Comparison of ENCODE assay signal across 8 cellular contexts in the genomic region with DNA sequence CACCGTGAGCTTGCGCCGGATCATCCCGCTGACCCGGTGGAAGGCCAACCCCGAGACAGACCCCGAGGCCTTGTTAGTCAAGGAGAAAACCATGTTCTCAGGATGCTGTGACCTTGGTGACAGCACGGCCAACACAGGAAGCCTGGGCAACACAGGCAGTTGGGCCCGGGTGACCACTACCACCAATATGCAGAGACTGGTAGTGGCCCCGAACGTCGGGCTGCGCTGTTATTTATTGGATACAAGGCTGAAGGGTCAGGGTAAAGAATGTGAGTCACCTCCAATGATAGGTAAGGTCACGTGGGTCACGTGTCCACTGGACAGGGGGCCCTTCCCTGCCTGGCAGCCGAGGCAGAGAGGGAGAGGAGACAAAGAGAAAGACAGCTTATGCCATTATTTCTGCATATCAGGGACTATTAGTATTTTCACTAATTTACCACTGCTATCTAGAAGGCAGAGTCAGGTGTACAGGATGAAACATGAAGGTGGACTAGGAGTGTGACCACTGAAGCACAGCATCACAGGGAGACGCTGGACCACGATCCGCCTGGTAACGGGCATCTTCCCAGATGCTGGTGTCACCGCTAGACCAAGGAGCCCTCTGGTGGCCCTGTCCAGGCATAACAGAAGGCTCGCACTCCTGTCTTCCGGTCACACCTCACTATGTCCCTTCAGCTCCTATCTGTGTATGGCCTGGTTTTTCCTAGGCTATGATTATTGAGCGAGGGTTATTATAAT. TPM values are rescaled to one million over a fixed set of nuclear protein-coding genes. Genes with fewer than 3 reads are reported as not detected.
DNase-seq lines count a peak whose midpoint lies in the region; ATAC-seq, FAIRE-seq and TF ChIP-seq lines count a peak whose summit lies in the region.
"Not testable (repeated sequence)": the region's sequence is repeated elsewhere in the genome, so short reads cannot be mapped to it uniquely, and the experiment has no call there.

No MANE protein-coding gene starts in this region.

- not testable (repeated sequence) for H2AFZ ChIP-seq in GM23248; K562 (ENCODE audit: low read depth, low read length); mesenchymal stem cell (ENCODE audit: low read depth, low read length); smooth muscle cell (ENCODE audit: low read depth)

- not testable (repeated sequence) for TF ChIP-seq POLR2A in K562 (conservative IDR thresholded peaks at IDR 0.05); gastroesophageal sphincter (IDR thresholded peaks at IDR 0.05)

- H2AK5ac ChIP-seq in mesenchymal stem cell (ENCODE audit: low read length, severe bottlenecking), result not testable (repeated sequence)

- POLR2A ChIA-PET in K562 (lab: Yijun Ruan, JAX), result not testable (repeated sequence)

- H2BK120ac ChIP-seq in mesenchymal stem cell (ENCODE audit: low read depth, low read length), result not testable (repeated sequence)

- H3K9me1 ChIP-seq in K562 (ENCODE audit: control insufficient read depth, insufficient read depth, low read length), result not testable (repeated sequence)

- TF ChIP-seq CTCF in BE2C (IDR thresholded peaks at IDR 0.05; ENCODE audit: low read depth, low read length) (peak; percentile 66), K562 (IDR thresholded peaks at IDR 0.05 in 2 of 3, conservative IDR thresholded peaks at IDR 0.05 in 1 of 3; ENCODE audit: insufficient read depth in 2 of 3, low read depth in 1 of 3, low read length in 3 of 3) (peak; percentile 60 to 70 (median 64)), gastroesophageal sphincter (IDR thresholded peaks at IDR 0.05) (peak in 3 of 4 experiments; percentile 68 to 74 (median 73)), smooth muscle cell (IDR thresholded peaks at IDR 0.05; ENCODE audit: borderline replicate concordance, insufficient read depth, poor library complexity, severe bottlenecking) (peak; percentile 52)

- peak; percentile 75 for ATAC-seq in K562
- ATAC-seq in gastroesophageal sphincter, result not testable (repeated sequence)

- not testable (repeated sequence) for H3K27ac ChIP-seq in GM23248; K562 (ENCODE audit: extremely low read depth, low read depth, low read length); gastroesophageal sphincter; mesenchymal stem cell (ENCODE audit: low read length, poor library complexity, severe bottlenecking); smooth muscle cell (ENCODE audit: low read depth)

- H3K9me3 ChIP-seq in BE2C; GM23248 (ENCODE audit: low read depth); K562 (replicated peaks; ENCODE audit: control insufficient read depth, insufficient read depth, low read depth, low read length); gastroesophageal sphincter; mesenchymal stem cell (ENCODE audit: control insufficient read depth, low read length); smooth muscle cell (replicated peaks; ENCODE audit: low read depth): not testable (repeated sequence)

- not testable (repeated sequence) for H3K4me2 ChIP-seq in GM23248 (ENCODE audit: unreplicated experiment); K562 (ENCODE audit: insufficient read depth, low read length); mesenchymal stem cell (ENCODE audit: low read length, poor library complexity, severe bottlenecking); smooth muscle cell

- not testable (repeated sequence) for H3K9ac ChIP-seq in GM23248; K562 (ENCODE audit: insufficient read depth in 1 of 2, low read depth in 2 of 2, low read length in 2 of 2); mesenchymal stem cell (ENCODE audit: low read length); smooth muscle cell (ENCODE audit: low read depth)

- DNase-seq in BE2C (peak; percentile 70), GM23248 (peak; percentile 55), NCI-H2227 (lab: John Stamatoyannopoulos, UW; ENCODE audit: unreplicated experiment) (peak; percentile 54), SW480 (ENCODE audit: low spot score) (peak; percentile 32), K562 (ENCODE audit: extremely low read depth in 1 of 4, low spot score in 3 of 4) (peak in 1 of 4 experiments; percentile 67), mesenchymal stem cell (peak; percentile 45)
- DNase-seq in smooth muscle cell (lab: John Stamatoyannopoulos, UW; ENCODE audit: unreplicated experiment), result not testable (repeated sequence)

- not testable (repeated sequence) for TF ChIP-seq EP300 in K562 (IDR thresholded peaks at IDR 0.05; ENCODE audit: low read length); gastroesophageal sphincter (IDR thresholded peaks at IDR 0.05)

- not testable (repeated sequence) for H3K18ac ChIP-seq in mesenchymal stem cell (ENCODE audit: low read depth in 1 of 2, low read length in 2 of 2)

- not testable (repeated sequence) for H3K14ac ChIP-seq in mesenchymal stem cell (ENCODE audit: low read length in 2 of 2)

- WGBS in GM23248 (ENCODE audit: low coverage in 1 of 2, low lambda C conversion rate in 2 of 2, missing lambda C conversion rate in 2 of 2), 2 experiments, result 41 to 42% methylated on average over 17 to 18 of the region's 24 CpGs
- WGBS in K562 (ENCODE audit: insufficient coverage, low coverage, missing lambda C conversion rate), result 24% methylated on average over 15 of the region's 24 CpGs
- 8 to 16% methylated on average over 2 to 10 of the region's 24 CpGs for WGBS in gastroesophageal sphincter (ENCODE audit: low coverage in 1 of 2), 2 donors
- 55% methylated on average over 4 of the region's 24 CpGs for WGBS in mesenchymal stem cell
- WGBS in smooth muscle cell (ENCODE audit: low lambda C conversion rate), result 50% methylated on average over 19 of the region's 24 CpGs

- not testable (repeated sequence) for H2BK12ac ChIP-seq in mesenchymal stem cell (ENCODE audit: low read length in 2 of 2)

- not testable (repeated sequence) for H4K91ac ChIP-seq in mesenchymal stem cell (ENCODE audit: low read length)

- H3K4ac ChIP-seq in mesenchymal stem cell (ENCODE audit: low read depth in 1 of 2, low read length in 2 of 2), result not testable (repeated sequence)

- intact Hi-C loops in K562 (cut with micrococcal nuclease), result not testable (repeated sequence)

- H3K4me1 ChIP-seq in BE2C; GM23248 (ENCODE audit: insufficient read depth); K562 (replicated peaks in 1 of 2; ENCODE audit: control insufficient read depth in 2 of 2, insufficient read depth in 2 of 2, low read length in 2 of 2); gastroesophageal sphincter; mesenchymal stem cell (ENCODE audit: control insufficient read depth, insufficient read depth, low read depth, low read length); smooth muscle cell (ENCODE audit: low read depth): not testable (repeated sequence)

- not testable (repeated sequence) for H2BK5ac ChIP-seq in mesenchymal stem cell (ENCODE audit: low read depth, low read length, poor library complexity, severe bottlenecking)

- not testable (repeated sequence) for H3K36me3 ChIP-seq in BE2C; GM23248 (ENCODE audit: low read depth); K562 (ENCODE audit: control insufficient read depth, insufficient read depth, low read length); gastroesophageal sphincter; mesenchymal stem cell (ENCODE audit: control insufficient read depth in 1 of 2, insufficient read depth in 2 of 2, low read depth in 1 of 2, low read length in 2 of 2); smooth muscle cell (ENCODE audit: low read depth)

- H3F3A ChIP-seq in GM23248 (ENCODE audit: insufficient read depth); smooth muscle cell (ENCODE audit: low read depth): not testable (repeated sequence)

- TF ChIP-seq RAD21 in K562 (CRISPR knock-in tag; conservative IDR thresholded peaks at IDR 0.05 in 1 of 2, IDR thresholded peaks at IDR 0.05 in 1 of 2), result peak; percentile 71 to 90

- not testable (repeated sequence) for H3K23ac ChIP-seq in mesenchymal stem cell (ENCODE audit: low read length in 2 of 2)

- not testable (repeated sequence) for H3K27me3 ChIP-seq in BE2C; GM23248 (replicated peaks; ENCODE audit: insufficient read depth); K562 (ENCODE audit: control insufficient read depth in 2 of 2, insufficient read depth in 2 of 2, low read length in 2 of 2); gastroesophageal sphincter; mesenchymal stem cell (ENCODE audit: control insufficient read depth in 1 of 2, insufficient read depth in 1 of 2, low read length in 2 of 2); smooth muscle cell (ENCODE audit: low read depth)

- peak; percentile 78 for FAIRE-seq in K562 (lab: Jason Lieb, UNC)

- H3K79me1 ChIP-seq in mesenchymal stem cell (replicated peaks; ENCODE audit: low read length, poor library complexity, severe bottlenecking), result not testable (repeated sequence)

- H3K9me2 ChIP-seq in GM23248 (ENCODE audit: insufficient read depth), result not testable (repeated sequence)

- not testable (repeated sequence) for H3K79me2 ChIP-seq in GM23248 (ENCODE audit: insufficient read depth); K562 (ENCODE audit: control insufficient read depth, insufficient read depth, low read length); smooth muscle cell (ENCODE audit: low read depth)

- CTCF ChIA-PET in K562 (lab: Yijun Ruan, JAX; ENCODE audit: low intra/inter-chr PET ratio), result interaction anchor here (0.6 to 1.4 kb wide), 3 partner anchors 293 to 338 kb away, joined by 4 to 5 read pairs (median 4); no protein-coding TSS in a partner anchor

- H4K20me1 ChIP-seq in GM23248 (ENCODE audit: insufficient read depth); K562 (replicated peaks; ENCODE audit: control insufficient read depth, insufficient read depth, low read length); smooth muscle cell (ENCODE audit: low read depth): not testable (repeated sequence)

- not testable (repeated sequence) for H3K4me3 ChIP-seq in BE2C (ENCODE audit: low read depth, low read length); GM23248; K562; gastroesophageal sphincter; mesenchymal stem cell (ENCODE audit: insufficient read depth in 1 of 2, low read depth in 1 of 2, low read length in 2 of 2); smooth muscle cell

- not testable (repeated sequence) for H4K8ac ChIP-seq in mesenchymal stem cell (ENCODE audit: low read length)

- not testable (repeated sequence) for H2BK15ac ChIP-seq in mesenchymal stem cell (ENCODE audit: low read depth, poor library complexity, severe bottlenecking)

- BruUV-seq in K562 (replicated peaks; lab: Mats Ljungman, UMichigan), result not testable (repeated sequence)

- in situ Hi-C loops in GM23248 (cut with MboI), result not testable (repeated sequence)
- in situ Hi-C loops in K562 (cut with MboI), result loop anchor here (25.0 kb wide), 4 partner anchors 97 to 1597 kb away; partner anchors contain the start of genes EIF3C and EIF3CL

RNA-seq across cellular contexts. Expression of gene SULT1A1, which starts 5.8 kb away (rescaled TPM):
- polyA plus RNA-seq in BE2C (2012; ENCODE audit: insufficient read depth, insufficient read length, low read depth), result 1.2 TPM
- total RNA-seq in GM23248 (2014; rRNA removed; shearing (Covaris generic)), result not detected in 2 replicates
- polyA plus RNA-seq in GM23248 (2016; fragmentation: Nextera tagmentation; extraction: Ambion mirVana) (not detected in 2 replicates), K562 (2011; rRNA removed) (2.9 and 3.4 TPM in 2 replicates), K562 (2014; fragmentation: Illumina TruSeq; extraction: Trizol) (30.1 and 33.7 TPM in 2 replicates), K562 (2014; fragmentation: Nextera tagmentation; extraction: Ambion mirVana) (10 to 100 TPM; 16.6 to 22.9 TPM), K562 (2014; rRNA removed) (15.6 and 15.8 TPM in 2 replicates), smooth muscle cell (0.72 and 1.3 TPM in 2 replicates)
- total RNA-seq in K562 (2011; cell fraction: chromatin; rRNA removed; ENCODE audit: low replicate concordance), result 2.1 and 6.2 TPM in 2 replicates
- 3.9 and 4.2 TPM in 2 replicates for total RNA-seq in K562 (2011; cell fraction: nucleolus; rRNA removed)
- 3.4 and 4.7 TPM in 2 replicates for total RNA-seq in K562 (2011; cell fraction: nucleoplasm; rRNA removed)
- total RNA-seq in K562 (2014; rRNA removed) (21.2 and 30.2 TPM in 2 replicates), K562 (2014; rRNA removed; fragmentation: Illumina TruSeq; extraction: Trizol) (9.6 and 11.6 TPM in 2 replicates), K562 (2015; rRNA removed; fragmentation: Illumina TruSeq; extraction: Trizol) (21.3 and 22.4 TPM in 2 replicates), K562 (2021) (15.3 and 15.6 TPM in 2 replicates), gastroesophageal sphincter (10 to 100 TPM in 2 of 4 donors, 1 to 10 TPM in 2; 3.3 to 21.1 (median 9.4) TPM), smooth muscle cell (0.09 TPM in 1 of 2 replicates, not detected in the other)
- 2.2 and 6.1 TPM in 2 replicates for polyA plus RNA-seq in K562 (2011; cell fraction: cytosol; rRNA removed)
- 1.7 and 5.0 TPM in 2 replicates for polyA plus RNA-seq in K562 (2011; cell fraction: nucleus; rRNA removed)
- 25.2 and 83.2 TPM in 2 replicates for polyA plus RNA-seq in K562 (2012)
- 0.67 and 0.99 TPM in 2 replicates for polyA minus RNA-seq in K562 (2011; rRNA and poly(A)+ RNA removed)
- polyA minus RNA-seq in K562 (2011; cell fraction: cytosol; rRNA and poly(A)+ RNA removed), result 0.46 and 0.57 TPM in 2 replicates
- 1.2 and 1.3 TPM in 2 replicates for polyA minus RNA-seq in K562 (2011; cell fraction: nucleus; rRNA and poly(A)+ RNA removed)
- polyA plus RNA-seq in mesenchymal stem cell (2013, experiment 1 of 2), result 9.3 TPM
- polyA plus RNA-seq in mesenchymal stem cell (2013, experiment 2 of 2), result 8.2 TPM

RNA-seq across cellular contexts. Expression of gene SULT1A2, which starts 18.8 kb away (rescaled TPM):
- polyA plus RNA-seq in BE2C (2012; ENCODE audit: insufficient read depth, insufficient read length, low read depth), result 1.0 TPM
- total RNA-seq in GM23248 (2014; rRNA removed; shearing (Covaris generic)), result not detected in 2 replicates
- polyA plus RNA-seq in GM23248 (2016; fragmentation: Nextera tagmentation; extraction: Ambion mirVana), result not detected in 2 replicates
- total RNA-seq in K562 (2011; cell fraction: chromatin; rRNA removed; ENCODE audit: low replicate concordance), result 1.3 and 2.9 TPM in 2 replicates
- total RNA-seq in K562 (2011; cell fraction: nucleolus; rRNA removed), result 2.6 and 3.0 TPM in 2 replicates
- 1.5 and 2.9 TPM in 2 replicates for total RNA-seq in K562 (2011; cell fraction: nucleoplasm; rRNA removed)
- 1.8 and 3.2 TPM in 2 replicates for total RNA-seq in K562 (2014; rRNA removed)
- 0.64 and 0.73 TPM in 2 replicates for total RNA-seq in K562 (2014; rRNA removed; fragmentation: Illumina TruSeq; extraction: Trizol)
- total RNA-seq in K562 (2015; rRNA removed; fragmentation: Illumina TruSeq; extraction: Trizol), result 1.6 and 1.9 TPM in 2 replicates
- total RNA-seq in K562 (2021), result 1.1 and 1.2 TPM in 2 replicates
- 0.39 and 0.92 TPM in 2 replicates for polyA plus RNA-seq in K562 (2011; rRNA removed)
- polyA plus RNA-seq in K562 (2011; cell fraction: cytosol; rRNA removed), result 0.27 and 1.2 TPM in 2 replicates
- polyA plus RNA-seq in K562 (2011; cell fraction: nucleus; rRNA removed), result 1.2 and 3.8 TPM in 2 replicates
- polyA plus RNA-seq in K562 (2012), result 2.4 and 5.4 TPM in 2 replicates
- 1.3 and 2.1 TPM in 2 replicates for polyA plus RNA-seq in K562 (2014; fragmentation: Illumina TruSeq; extraction: Trizol)
- 1 to 10 TPM; 2.4 to 2.9 TPM for polyA plus RNA-seq in K562 (2014; fragmentation: Nextera tagmentation; extraction: Ambion mirVana)
- polyA plus RNA-seq in K562 (2014; rRNA removed), result 1.5 and 1.7 TPM in 2 replicates
- 0.46 TPM in 1 of 2 replicates, not detected in the other for polyA minus RNA-seq in K562 (2011; rRNA and poly(A)+ RNA removed)
- not detected in 2 replicates for polyA minus RNA-seq in K562 (2011; cell fraction: cytosol; rRNA and poly(A)+ RNA removed)
- polyA minus RNA-seq in K562 (2011; cell fraction: nucleus; rRNA and poly(A)+ RNA removed), result 0.22 and 0.67 TPM in 2 replicates
- total RNA-seq in gastroesophageal sphincter, result 1 to 10 TPM in 1 of 4 donors, under 1 TPM in 1, not detected in 2; 0.27 to 1.2 TPM
- polyA plus RNA-seq in mesenchymal stem cell (2013, experiment 1 of 2), result 0.08 TPM
- polyA plus RNA-seq in mesenchymal stem cell (2013, experiment 2 of 2), result 0.10 TPM
- not detected in 2 replicates for total RNA-seq in smooth muscle cell
- polyA plus RNA-seq in smooth muscle cell, result not detected in 2 replicates

RNA-seq across cellular contexts. Expression of gene NPIPB8, which starts 22.2 kb away (rescaled TPM):
- polyA plus RNA-seq in BE2C (2012; ENCODE audit: insufficient read depth, insufficient read length, low read depth), result not detected
- not detected in 2 replicates for total RNA-seq in GM23248 (2014; rRNA removed; shearing (Covaris generic))
- polyA plus RNA-seq in GM23248 (2016; fragmentation: Nextera tagmentation; extraction: Ambion mirVana), result not detected in 2 replicates
- total RNA-seq in K562 (2011; cell fraction: chromatin; rRNA removed; ENCODE audit: low replicate concordance), result 0.28 and 2.5 TPM in 2 replicates
- total RNA-seq in K562 (2011; cell fraction: nucleolus; rRNA removed), result 0.66 TPM in 1 of 2 replicates, not detected in the other
- total RNA-seq in K562 (2011; cell fraction: nucleoplasm; rRNA removed), result 0.61 and 0.88 TPM in 2 replicates
- total RNA-seq in K562 (2014; rRNA removed), result not detected in 2 replicates
- not detected in 2 replicates for total RNA-seq in K562 (2014; rRNA removed; fragmentation: Illumina TruSeq; extraction: Trizol)
- not detected in 2 replicates for total RNA-seq in K562 (2015; rRNA removed; fragmentation: Illumina TruSeq; extraction: Trizol)
- total RNA-seq in K562 (2021), result not detected in 2 replicates
- 0.54 TPM in 1 of 2 replicates, not detected in the other for polyA plus RNA-seq in K562 (2011; rRNA removed)
- not detected in 2 replicates for polyA plus RNA-seq in K562 (2011; cell fraction: cytosol; rRNA removed)
- 0.70 and 3.3 TPM in 2 replicates for polyA plus RNA-seq in K562 (2011; cell fraction: nucleus; rRNA removed)
- 0.14 TPM in 1 of 2 replicates, not detected in the other for polyA plus RNA-seq in K562 (2012)
- polyA plus RNA-seq in K562 (2014; fragmentation: Illumina TruSeq; extraction: Trizol), result not detected in 2 replicates
- not detected for polyA plus RNA-seq in K562 (2014; fragmentation: Nextera tagmentation; extraction: Ambion mirVana)
- polyA plus RNA-seq in K562 (2014; rRNA removed), result 0.16 TPM in 1 of 2 replicates, not detected in the other
- 0.78 TPM in 1 of 2 replicates, not detected in the other for polyA minus RNA-seq in K562 (2011; rRNA and poly(A)+ RNA removed)
- not detected in 2 replicates for polyA minus RNA-seq in K562 (2011; cell fraction: cytosol; rRNA and poly(A)+ RNA removed)
- not detected in 2 replicates for polyA minus RNA-seq in K562 (2011; cell fraction: nucleus; rRNA and poly(A)+ RNA removed)
- not detected for total RNA-seq in gastroesophageal sphincter
- not detected for polyA plus RNA-seq in mesenchymal stem cell (2013, experiment 1 of 2)
- not detected for polyA plus RNA-seq in mesenchymal stem cell (2013, experiment 2 of 2)
- not detected in 2 replicates for total RNA-seq in smooth muscle cell
- 0.58 TPM in 1 of 2 replicates, not detected in the other for polyA plus RNA-seq in smooth muscle cell
